ENCODE assay signal across 8 cellular contexts in genomic region chr1:150561830-150562367, GRCh38. TPM values are rescaled to one million over a fixed set of nuclear protein-coding genes. Genes with fewer than 3 reads are reported as not detected.
A peak's percentile ranks its signal among the peaks of the same experiment; 100 is the strongest.
DNase-seq lines count a peak whose midpoint lies in the region; ATAC-seq, FAIRE-seq and TF ChIP-seq lines count a peak whose summit lies in the region.

No MANE protein-coding gene starts in this region.

- no peaks in the 10 kb centered on the region for H3K27me3 ChIP-seq in DND-41 (ENCODE audit: insufficient read depth, low read length, poor library complexity)
- H3K27me3 ChIP-seq in GM23338 (ENCODE audit: insufficient read depth) = no peaks in the 10 kb centered on the region
- H3K27me3 ChIP-seq in astrocyte (ENCODE audit: insufficient read depth, low read length) = no peaks in the 10 kb centered on the region
- H3K27me3 ChIP-seq in rectal smooth muscle tissue (ENCODE audit: control insufficient read depth, insufficient read depth, low read length) = no peaks in the 10 kb centered on the region

- peaks cover 4% of the 10 kb centered on the region for H3F3A ChIP-seq in GM23338 (replicated peaks; ENCODE audit: low read depth)

- peaks cover 43% of the 10 kb centered on the region for H3K4me1 ChIP-seq in DND-41 (ENCODE audit: insufficient read depth, low read length)
- H3K4me1 ChIP-seq in GM23338 (ENCODE audit: insufficient read depth) = peaks cover 35% of the 10 kb centered on the region
- peaks cover 42% of the 10 kb centered on the region for H3K4me1 ChIP-seq in astrocyte (ENCODE audit: insufficient read depth, low read length)
- peaks cover 43% of the 10 kb centered on the region for H3K4me1 ChIP-seq in rectal smooth muscle tissue (ENCODE audit: control insufficient read depth, insufficient read depth, low read length)

- H3K4me3 ChIP-seq in DND-41 (ENCODE audit: low read depth in 1 of 2, low read length in 2 of 2) = peak overlapping the region; percentile 42 to 74
- peak overlapping the region; percentile 79 for H3K4me3 ChIP-seq in GM23338
- peak overlapping the region; percentile 63 for H3K4me3 ChIP-seq in astrocyte (ENCODE audit: insufficient read depth, low read depth, low read length)
- H3K4me3 ChIP-seq in rectal smooth muscle tissue (ENCODE audit: low read length) = peak overlapping the region; percentile 86

- H3K36me3 ChIP-seq in DND-41 (ENCODE audit: insufficient read depth, low read length) (no peaks in the 10 kb centered on the region), GM23338 (ENCODE audit: insufficient read depth) (no peaks in the 10 kb centered on the region), astrocyte (ENCODE audit: insufficient read depth, low read length) (no peaks in the 10 kb centered on the region), rectal smooth muscle tissue (ENCODE audit: control insufficient read depth, insufficient read depth, low read length) (no peaks in the 10 kb centered on the region)

- H2AFZ ChIP-seq in DND-41 (ENCODE audit: low read depth, low read length) = peak overlapping the region; percentile 85
- no peak overlapping the region for H2AFZ ChIP-seq in GM23338
- H2AFZ ChIP-seq in astrocyte (ENCODE audit: low read depth, low read length) = no peak overlapping the region

- H3K27ac ChIP-seq in DND-41 (ENCODE audit: low read length) = peak overlapping the region; percentile 88
- peak overlapping the region; percentile 100 for H3K27ac ChIP-seq in GM23338 (ENCODE audit: low read depth)
- H3K27ac ChIP-seq in astrocyte (ENCODE audit: low read depth, low read length) = peak overlapping the region; percentile 100
- H3K27ac ChIP-seq in rectal smooth muscle tissue (ENCODE audit: low read depth, low read length) = peak overlapping the region; percentile 100

- H3K4me1 Mint-ChIP-seq in GM23338 (peaks cover 44% of the 10 kb centered on the region), astrocyte (ENCODE audit: low read depth, unreplicated experiment) (peaks cover 43% of the 10 kb centered on the region)

- H3K79me2 ChIP-seq in DND-41 (ENCODE audit: insufficient read depth, low read length) = peaks cover 25% of the 10 kb centered on the region
- H3K79me2 ChIP-seq in GM23338 (replicated peaks; ENCODE audit: insufficient read depth) = peaks cover 31% of the 10 kb centered on the region
- H3K79me2 ChIP-seq in astrocyte (ENCODE audit: insufficient read depth, low read length) = peaks cover 56% of the 10 kb centered on the region

- H4K20me1 ChIP-seq in DND-41 (ENCODE audit: insufficient read depth, low read length) (no peaks in the 10 kb centered on the region), GM23338 (replicated peaks; ENCODE audit: insufficient read depth) (no peaks in the 10 kb centered on the region), astrocyte (ENCODE audit: insufficient read depth, low read length) (peaks cover 20% of the 10 kb centered on the region)

- H3K27me3 Mint-ChIP-seq in GM23338 (ENCODE audit: insufficient read depth, low read depth, poor library complexity) (peaks cover 22% of the 10 kb centered on the region), astrocyte (ENCODE audit: low read depth, unreplicated experiment) (no peaks in the 10 kb centered on the region)

- no peaks in the 10 kb centered on the region for H3K36me3 Mint-ChIP-seq in GM23338 (ENCODE audit: low read depth)
- peaks cover 2% of the 10 kb centered on the region for H3K36me3 Mint-ChIP-seq in astrocyte (ENCODE audit: low read depth, unreplicated experiment)

- H3K27ac Mint-ChIP-seq in GM23338 (peak overlapping the region; percentile 98), astrocyte (ENCODE audit: unreplicated experiment) (peak overlapping the region; percentile 100)

- no peaks in the 10 kb centered on the region for H3K9me2 ChIP-seq in GM23338 (ENCODE audit: insufficient read depth)

- no peaks in the 10 kb centered on the region for H3K9me3 ChIP-seq in DND-41 (ENCODE audit: insufficient read depth, low read length, severe bottlenecking)
- no peaks in the 10 kb centered on the region for H3K9me3 ChIP-seq in astrocyte (ENCODE audit: insufficient read depth, low read depth, low read length)

- ATAC-seq in DND-41 (ENCODE audit: insufficient read depth, low read depth) = peak; percentile 73
- ATAC-seq in GM23338 = peak; percentile 67
- ATAC-seq in HG03457 (IDR thresholded peaks at IDR 0.05; ENCODE audit: unreplicated experiment) = no peak

- no peaks in the 10 kb centered on the region for H3K9me3 Mint-ChIP-seq in GM23338
- H3K9me3 Mint-ChIP-seq in astrocyte (ENCODE audit: unreplicated experiment) = no peaks in the 10 kb centered on the region

- TF ChIP-seq CTCF in DND-41 (IDR thresholded peaks at IDR 0.05; ENCODE audit: borderline replicate concordance, extremely low read depth, low read length, poor library complexity, severe bottlenecking) (no peak), GM23338 (conservative IDR thresholded peaks at IDR 0.05; ENCODE audit: low read depth in 2 of 2) (no peak), astrocyte (IDR thresholded peaks at IDR 0.05; ENCODE audit: insufficient read depth, low read depth, low read length) (no peak)

- peak overlapping the region; percentile 85 for H3K4me2 ChIP-seq in DND-41 (ENCODE audit: insufficient read depth, low read length)
- peak overlapping the region; percentile 97 for H3K4me2 ChIP-seq in GM23338
- peak overlapping the region; percentile 96 for H3K4me2 ChIP-seq in astrocyte (ENCODE audit: low read length)

- H3K4me3 Mint-ChIP-seq in GM23338 (peak overlapping the region; percentile 86), astrocyte (ENCODE audit: unreplicated experiment) (peak overlapping the region; percentile 81)

- H3K9ac ChIP-seq in DND-41 (ENCODE audit: low read depth, low read length) (peak overlapping the region; percentile 80), astrocyte (ENCODE audit: low read length) (peak overlapping the region; percentile 99), rectal smooth muscle tissue (ENCODE audit: low read length) (peak overlapping the region; percentile 95)

- no peak for FAIRE-seq in astrocyte (lab: Jason Lieb, UNC)

- DNase-seq in DND-41 (peak; percentile 85), GM23338 (ENCODE audit: low spot score) (peak; percentile 98), NCI-H1092 treated with DMSO at 0.1 percent for 48 hours (lab: John Stamatoyannopoulos, UW) (peak; percentile 68), T-helper 9 cell (peak; percentile 63), astrocyte (ENCODE audit: low read depth) (peak; percentile 89), hepatic stellate cell (ENCODE audit: low spot score) (peak; percentile 86)

TF ChIP-seq in GM23338, 12 proteins besides CTCF, POLR2A, EP300 and RAD21 (continues in another document):
- no peak for TF ChIP-seq REST (IDR thresholded peaks at IDR 0.05; ENCODE audit: unreplicated experiment)
- TF ChIP-seq ZNF331 (CRISPR knock-in tag; IDR thresholded peaks at IDR 0.05; ENCODE audit: low read depth) = no peak
- TF ChIP-seq ZNF114 (CRISPR knock-in tag; IDR thresholded peaks at IDR 0.05) = no peak
- TF ChIP-seq NANOG (IDR thresholded peaks at IDR 0.05; ENCODE audit: borderline replicate concordance) = no peak
- no peak for TF ChIP-seq STAT1 (IDR thresholded peaks at IDR 0.05; ENCODE audit: unreplicated experiment)
- TF ChIP-seq JUNB (IDR thresholded peaks at IDR 0.05; ENCODE audit: unreplicated experiment) = no peak

RNA-seq across cellular contexts. Expression of gene ADAMTSL4, which starts 12.7 kb away (rescaled TPM):
- total RNA-seq in GM23338 (2014; rRNA removed; shearing (Covaris generic)) = 3.6 and 5.3 TPM in 2 replicates
- 4.6 and 5.8 TPM in 2 replicates for polyA plus RNA-seq in GM23338 (2016; fragmentation: Nextera tagmentation; extraction: Ambion mirVana)
- 5.3 and 6.7 TPM in 2 replicates for total RNA-seq in astrocyte

RNA-seq across cellular contexts. Expression of gene MCL1, which starts 17.5 kb away (rescaled TPM):
- total RNA-seq in GM23338 (2014; rRNA removed; shearing (Covaris generic)) = 237 and 244 TPM in 2 replicates
- polyA plus RNA-seq in GM23338 (2016; fragmentation: Nextera tagmentation; extraction: Ambion mirVana) = 46.7 and 55.3 TPM in 2 replicates
- 196 and 210 TPM in 2 replicates for total RNA-seq in astrocyte

RNA-seq across cellular contexts. Expression of gene FALEC, which starts 46.3 kb away (rescaled TPM):
- total RNA-seq in GM23338 (2014; rRNA removed; shearing (Covaris generic)) = not detected in 2 replicates
- 1.7 and 2.6 TPM in 2 replicates for polyA plus RNA-seq in GM23338 (2016; fragmentation: Nextera tagmentation; extraction: Ambion mirVana)
- 0.43 TPM in 1 of 2 replicates, not detected in the other for total RNA-seq in astrocyte

RNA-seq across cellular contexts. Expression of gene ECM1, which starts 54.0 kb away (rescaled TPM):
- total RNA-seq in GM23338 (2014; rRNA removed; shearing (Covaris generic)) = 0.43 and 1.1 TPM in 2 replicates
- polyA plus RNA-seq in GM23338 (2016; fragmentation: Nextera tagmentation; extraction: Ambion mirVana) = 0.30 and 0.74 TPM in 2 replicates
- total RNA-seq in astrocyte = 26.0 and 27.4 TPM in 2 replicates
